Comparison of ENCODE assay signal across 1 cellular context in the genomic region with DNA sequence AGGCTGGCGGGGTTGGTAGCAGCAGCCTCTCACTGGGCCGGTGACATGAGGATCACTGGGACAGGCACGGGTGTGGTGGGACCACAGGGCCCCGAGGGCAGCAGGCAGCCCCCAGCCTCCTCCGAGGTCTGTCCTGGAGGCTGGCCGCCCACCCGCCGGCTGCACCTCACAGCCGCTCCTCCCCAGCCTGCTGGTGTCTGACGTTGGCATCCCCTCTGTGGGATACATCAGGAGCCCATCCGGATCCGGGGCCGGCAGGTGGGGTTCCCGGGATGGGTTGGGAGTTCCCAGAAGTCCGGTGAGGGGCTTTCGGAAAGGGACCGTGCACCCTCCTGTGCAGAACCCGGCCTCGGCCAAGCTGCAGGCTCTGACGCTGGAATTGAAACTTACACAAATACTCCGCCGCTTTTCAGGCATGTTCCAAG.
TF ChIP-seq lines count a peak whose summit lies in the region.

No MANE protein-coding gene starts in this region.

TF ChIP-seq in IMR-90, 13 proteins besides CTCF, POLR2A, EP300 and RAD21 (continued from another document):
- TF ChIP-seq, protein P1, sequence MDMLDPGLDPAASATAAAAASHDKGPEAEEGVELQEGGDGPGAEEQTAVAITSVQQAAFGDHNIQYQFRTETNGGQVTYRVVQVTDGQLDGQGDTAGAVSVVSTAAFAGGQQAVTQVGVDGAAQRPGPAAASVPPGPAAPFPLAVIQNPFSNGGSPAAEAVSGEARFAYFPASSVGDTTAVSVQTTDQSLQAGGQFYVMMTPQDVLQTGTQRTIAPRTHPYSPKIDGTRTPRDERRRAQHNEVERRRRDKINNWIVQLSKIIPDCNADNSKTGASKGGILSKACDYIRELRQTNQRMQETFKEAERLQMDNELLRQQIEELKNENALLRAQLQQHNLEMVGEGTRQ (IDR thresholded peaks at IDR 0.05; ENCODE audit: low read depth, low read length): no peak
- TF ChIP-seq CEBPB (IDR thresholded peaks at IDR 0.05; ENCODE audit: low read depth, low read length): no peak
- TF ChIP-seq SMC3 (IDR thresholded peaks at IDR 0.05; ENCODE audit: low read depth, low read length): no peak
- no peak for TF ChIP-seq RFX5 (IDR thresholded peaks at IDR 0.05; ENCODE audit: low read depth, low read length)
- no peak for TF ChIP-seq RCOR1 (IDR thresholded peaks at IDR 0.05; ENCODE audit: insufficient replicate concordance, low read length)
- TF ChIP-seq MAZ (IDR thresholded peaks at IDR 0.05; ENCODE audit: borderline replicate concordance, low read depth, low read length): no peak
- no peak for TF ChIP-seq MXI1 (IDR thresholded peaks at IDR 0.05; ENCODE audit: borderline replicate concordance, low read depth, low read length)
- TF ChIP-seq BHLHE40 (IDR thresholded peaks at IDR 0.05; ENCODE audit: low read depth, low read length): no peak
TF ChIP-seq in IMR-90: peak in this region for 0.
